In genomic region chr19:1599460-1599846, GRCh38 we compare ENCODE assay signal across 1 cellular context.
TF ChIP-seq lines count a peak whose summit lies in the region.

No MANE protein-coding gene starts in this region.

TF ChIP-seq in K562, 482 proteins besides CTCF, POLR2A, EP300 and RAD21:
- 0 out of 4 replicates have a peak, but pooled peaks of 1 of the 2 experiments have one; percentile 28 for TF ChIP-seq FOXA3 (CRISPR knock-in tag; conservative IDR thresholded peaks at IDR 0.05 in 1 of 2, IDR thresholded peaks at IDR 0.05 in 1 of 2)
- no peak for TF ChIP-seq TCF7L2 (IDR thresholded peaks at IDR 0.05; ENCODE audit: low read depth, low read length)
- no peak for TF ChIP-seq ZNF518B (CRISPR knock-in tag; IDR thresholded peaks at IDR 0.05)
- no peak for TF ChIP-seq JUN (IDR thresholded peaks at IDR 0.05; ENCODE audit: borderline replicate concordance, low read depth, low read length)
- 0 out of 2 replicates have a peak, but pooled peaks have one; percentile 22 for TF ChIP-seq JUN (CRISPR knock-in tag; IDR thresholded peaks at IDR 0.05; ENCODE audit: borderline replicate concordance)
TF ChIP-seq in K562: peak in this region for 2.
